ENCODE assay signal across 19 cellular contexts in the genomic region with DNA sequence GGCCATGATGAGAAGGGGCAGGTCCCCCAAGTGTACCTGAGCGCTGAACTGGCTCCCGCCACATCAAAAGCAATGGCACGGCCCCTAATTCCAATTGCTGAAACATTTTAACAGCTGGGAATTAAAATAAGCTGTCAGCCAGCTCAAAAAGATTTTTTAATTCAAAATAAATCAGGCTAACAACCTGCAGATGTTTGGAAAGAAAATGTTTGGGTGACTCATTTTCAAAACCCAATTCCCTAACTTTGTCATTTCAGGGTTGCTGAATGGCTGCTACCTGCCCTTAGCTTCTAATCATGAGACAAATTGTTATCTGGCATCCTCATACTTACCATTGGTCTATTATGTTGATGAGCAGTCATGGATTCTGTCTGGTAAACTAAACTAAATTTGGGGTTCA.
DNase-seq lines count a peak whose midpoint lies in the region; ATAC-seq, FAIRE-seq and TF ChIP-seq lines count a peak whose summit lies in the region.
"Had no signal": no experiment of that assay in that cellular context is flagged by ENCODE, and none has a peak within 500 bp of the region (broad histone marks: within the 10 kb centered on the region; RNA-seq: fewer than 3 reads in every experiment).

No MANE protein-coding gene starts in this region.

- FAIRE-seq in D721Med (lab: Jason Lieb, UNC): peak; percentile 25
- FAIRE-seq: G401.6, GM12892, GM19239, H54 had no signal

- ATAC-seq in GM23338: no peak
- ATAC-seq in GM18511 (IDR thresholded peaks at IDR 0.05; ENCODE audit: unreplicated experiment): no peak

- no peak for DNase-seq in D721Med (ENCODE audit: insufficient read length, low spot score)
- DNase-seq in GM23338 (ENCODE audit: low spot score): no peak
- peak; percentile 34 for DNase-seq in fibroblast of the aortic adventitia (ENCODE audit: low read depth)
- no peak for DNase-seq in H4 (ENCODE audit: low spot score)
- DNase-seq in retina: no peak
- DNase-seq: C1 segment of cervical spinal cord; Calu3; CD4-positive, alpha-beta memory T cell; COR-L47; DMS153; DND-41; GM23248; HFFc6 had no signal

- no peaks in the 10 kb centered on the region for H3K4me1 ChIP-seq in GM23338 (ENCODE audit: insufficient read depth)

- H3K36me3 ChIP-seq in GM23338 (ENCODE audit: insufficient read depth): no peaks in the 10 kb centered on the region
- H3K36me3 ChIP-seq: HAP-1 had no signal

- H3K27ac Mint-ChIP-seq in GM23338: no peak overlapping the region
- H3K27ac Mint-ChIP-seq: CD4-positive, alpha-beta memory T cell; HFFc6 had no signal

- H3K9me2 ChIP-seq in GM23338 (ENCODE audit: insufficient read depth): peaks cover 9% of the 10 kb centered on the region; the same call in 1 of the 2 replicates

- no peak overlapping the region for H3K27ac ChIP-seq in GM23338 (ENCODE audit: low read depth)
- H3K27ac ChIP-seq: GM23248 had no signal

- H3K36me3 Mint-ChIP-seq in GM23338 (ENCODE audit: low read depth): no peaks in the 10 kb centered on the region
- H3K36me3 Mint-ChIP-seq: CD4-positive, alpha-beta memory T cell had no signal

- H2AFZ ChIP-seq in GM23338: peak overlapping the region; percentile 70; the same call in 1 of the 2 replicates
- H2AFZ ChIP-seq: GM23248 had no signal

- no peak overlapping the region for H3K4me2 ChIP-seq in GM23338

- H3K79me2 ChIP-seq in GM23338 (replicated peaks; ENCODE audit: insufficient read depth): no peaks in the 10 kb centered on the region

- no peaks in the 10 kb centered on the region for H3K27me3 ChIP-seq in GM23338 (ENCODE audit: insufficient read depth)

- no peak overlapping the region for H3K4me3 Mint-ChIP-seq in GM23338
- H3K4me3 Mint-ChIP-seq: CD4-positive, alpha-beta memory T cell; HFFc6 had no signal

- H3K9me3 Mint-ChIP-seq in GM23338: no peaks in the 10 kb centered on the region

- H3K4me3 ChIP-seq in GM23338 (no peak overlapping the region), fibroblast of the aortic adventitia (ENCODE audit: low read depth, low read length) (no peak overlapping the region)
- H3K4me3 ChIP-seq: GM23248, HAP-1 had no signal

- no peaks in the 10 kb centered on the region for H4K20me1 ChIP-seq in GM23338 (replicated peaks; ENCODE audit: insufficient read depth)

- H3K27me3 Mint-ChIP-seq in GM23338 (ENCODE audit: insufficient read depth, low read depth, poor library complexity): no peaks in the 10 kb centered on the region

- no peaks in the 10 kb centered on the region for H3F3A ChIP-seq in GM23338 (replicated peaks; ENCODE audit: low read depth)

- no peaks in the 10 kb centered on the region for H3K4me1 Mint-ChIP-seq in GM23338

- TF ChIP-seq CTCF in D721Med (IDR thresholded peaks at IDR 0.05; ENCODE audit: insufficient read depth, missing control alignments) (no peak), GM23338 (conservative IDR thresholded peaks at IDR 0.05; ENCODE audit: low read depth in 2 of 2) (no peak), fibroblast of the aortic adventitia (IDR thresholded peaks at IDR 0.05; ENCODE audit: insufficient read depth, low read length) (no peak)

TF ChIP-seq in GM23338, 12 proteins besides CTCF, POLR2A, EP300 and RAD21 (continues in another document):
- no peak for TF ChIP-seq ZNF114 (CRISPR knock-in tag; IDR thresholded peaks at IDR 0.05)
- TF ChIP-seq, protein P1, sequence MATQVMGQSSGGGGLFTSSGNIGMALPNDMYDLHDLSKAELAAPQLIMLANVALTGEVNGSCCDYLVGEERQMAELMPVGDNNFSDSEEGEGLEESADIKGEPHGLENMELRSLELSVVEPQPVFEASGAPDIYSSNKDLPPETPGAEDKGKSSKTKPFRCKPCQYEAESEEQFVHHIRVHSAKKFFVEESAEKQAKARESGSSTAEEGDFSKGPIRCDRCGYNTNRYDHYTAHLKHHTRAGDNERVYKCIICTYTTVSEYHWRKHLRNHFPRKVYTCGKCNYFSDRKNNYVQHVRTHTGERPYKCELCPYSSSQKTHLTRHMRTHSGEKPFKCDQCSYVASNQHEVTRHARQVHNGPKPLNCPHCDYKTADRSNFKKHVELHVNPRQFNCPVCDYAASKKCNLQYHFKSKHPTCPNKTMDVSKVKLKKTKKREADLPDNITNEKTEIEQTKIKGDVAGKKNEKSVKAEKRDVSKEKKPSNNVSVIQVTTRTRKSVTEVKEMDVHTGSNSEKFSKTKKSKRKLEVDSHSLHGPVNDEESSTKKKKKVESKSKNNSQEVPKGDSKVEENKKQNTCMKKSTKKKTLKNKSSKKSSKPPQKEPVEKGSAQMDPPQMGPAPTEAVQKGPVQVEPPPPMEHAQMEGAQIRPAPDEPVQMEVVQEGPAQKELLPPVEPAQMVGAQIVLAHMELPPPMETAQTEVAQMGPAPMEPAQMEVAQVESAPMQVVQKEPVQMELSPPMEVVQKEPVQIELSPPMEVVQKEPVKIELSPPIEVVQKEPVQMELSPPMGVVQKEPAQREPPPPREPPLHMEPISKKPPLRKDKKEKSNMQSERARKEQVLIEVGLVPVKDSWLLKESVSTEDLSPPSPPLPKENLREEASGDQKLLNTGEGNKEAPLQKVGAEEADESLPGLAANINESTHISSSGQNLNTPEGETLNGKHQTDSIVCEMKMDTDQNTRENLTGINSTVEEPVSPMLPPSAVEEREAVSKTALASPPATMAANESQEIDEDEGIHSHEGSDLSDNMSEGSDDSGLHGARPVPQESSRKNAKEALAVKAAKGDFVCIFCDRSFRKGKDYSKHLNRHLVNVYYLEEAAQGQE (IDR thresholded peaks at IDR 0.05; ENCODE audit: unreplicated experiment): no peak
- TF ChIP-seq NANOG (IDR thresholded peaks at IDR 0.05; ENCODE audit: borderline replicate concordance): no peak
- no peak for TF ChIP-seq CREB1 (CRISPR knock-in tag; IDR thresholded peaks at IDR 0.05; ENCODE audit: low read depth)
- TF ChIP-seq EZH2phosphoT487 (IDR thresholded peaks at IDR 0.05; ENCODE audit: unreplicated experiment): no peak
- TF ChIP-seq, protein P2, sequence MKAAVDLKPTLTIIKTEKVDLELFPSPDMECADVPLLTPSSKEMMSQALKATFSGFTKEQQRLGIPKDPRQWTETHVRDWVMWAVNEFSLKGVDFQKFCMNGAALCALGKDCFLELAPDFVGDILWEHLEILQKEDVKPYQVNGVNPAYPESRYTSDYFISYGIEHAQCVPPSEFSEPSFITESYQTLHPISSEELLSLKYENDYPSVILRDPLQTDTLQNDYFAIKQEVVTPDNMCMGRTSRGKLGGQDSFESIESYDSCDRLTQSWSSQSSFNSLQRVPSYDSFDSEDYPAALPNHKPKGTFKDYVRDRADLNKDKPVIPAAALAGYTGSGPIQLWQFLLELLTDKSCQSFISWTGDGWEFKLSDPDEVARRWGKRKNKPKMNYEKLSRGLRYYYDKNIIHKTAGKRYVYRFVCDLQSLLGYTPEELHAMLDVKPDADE (IDR thresholded peaks at IDR 0.05): no peak
- no peak for TF ChIP-seq STAT1 (IDR thresholded peaks at IDR 0.05; ENCODE audit: unreplicated experiment)
- TF ChIP-seq POLR2AphosphoS5 (IDR thresholded peaks at IDR 0.05; ENCODE audit: low read depth): no peak
